1 cellular context compared by ENCODE assay signal in the genomic region with DNA sequence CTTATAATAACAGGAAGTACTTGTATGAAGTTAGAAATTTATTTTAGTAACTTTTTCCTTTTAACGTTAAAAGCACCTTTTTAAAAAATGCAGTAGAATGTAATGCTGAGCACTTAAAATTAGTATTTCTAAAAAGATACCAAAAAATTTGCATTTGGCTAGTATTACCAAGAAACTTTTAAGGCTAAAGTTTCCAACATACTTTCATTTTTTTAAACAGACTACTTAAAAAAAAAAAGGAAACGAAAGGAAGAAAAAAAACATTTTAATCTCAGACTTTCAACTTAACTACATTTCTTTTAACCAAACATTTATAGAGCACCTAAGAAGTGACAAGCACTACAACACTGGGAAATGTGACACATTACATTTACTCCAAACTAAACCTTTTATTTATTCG.
TF ChIP-seq lines count a peak whose summit lies in the region.

No MANE protein-coding gene starts in this region.

TF ChIP-seq in IMR-90, 13 proteins besides CTCF, POLR2A, EP300 and RAD21:
- TF ChIP-seq, protein P1, sequence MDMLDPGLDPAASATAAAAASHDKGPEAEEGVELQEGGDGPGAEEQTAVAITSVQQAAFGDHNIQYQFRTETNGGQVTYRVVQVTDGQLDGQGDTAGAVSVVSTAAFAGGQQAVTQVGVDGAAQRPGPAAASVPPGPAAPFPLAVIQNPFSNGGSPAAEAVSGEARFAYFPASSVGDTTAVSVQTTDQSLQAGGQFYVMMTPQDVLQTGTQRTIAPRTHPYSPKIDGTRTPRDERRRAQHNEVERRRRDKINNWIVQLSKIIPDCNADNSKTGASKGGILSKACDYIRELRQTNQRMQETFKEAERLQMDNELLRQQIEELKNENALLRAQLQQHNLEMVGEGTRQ (IDR thresholded peaks at IDR 0.05; ENCODE audit: low read depth, low read length), result no peak
- no peak for TF ChIP-seq RFX5 (IDR thresholded peaks at IDR 0.05; ENCODE audit: low read depth, low read length)
- TF ChIP-seq BHLHE40 (IDR thresholded peaks at IDR 0.05; ENCODE audit: low read depth, low read length), result no peak
- TF ChIP-seq CEBPB (IDR thresholded peaks at IDR 0.05; ENCODE audit: low read depth, low read length), result no peak
- TF ChIP-seq MXI1 (IDR thresholded peaks at IDR 0.05; ENCODE audit: borderline replicate concordance, low read depth, low read length), result no peak
- no peak for TF ChIP-seq MAFK (IDR thresholded peaks at IDR 0.05; ENCODE audit: low read depth, low read length)
- TF ChIP-seq, protein P2, sequence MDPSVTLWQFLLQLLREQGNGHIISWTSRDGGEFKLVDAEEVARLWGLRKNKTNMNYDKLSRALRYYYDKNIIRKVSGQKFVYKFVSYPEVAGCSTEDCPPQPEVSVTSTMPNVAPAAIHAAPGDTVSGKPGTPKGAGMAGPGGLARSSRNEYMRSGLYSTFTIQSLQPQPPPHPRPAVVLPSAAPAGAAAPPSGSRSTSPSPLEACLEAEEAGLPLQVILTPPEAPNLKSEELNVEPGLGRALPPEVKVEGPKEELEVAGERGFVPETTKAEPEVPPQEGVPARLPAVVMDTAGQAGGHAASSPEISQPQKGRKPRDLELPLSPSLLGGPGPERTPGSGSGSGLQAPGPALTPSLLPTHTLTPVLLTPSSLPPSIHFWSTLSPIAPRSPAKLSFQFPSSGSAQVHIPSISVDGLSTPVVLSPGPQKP (IDR thresholded peaks at IDR 0.05; ENCODE audit: borderline replicate concordance, low read depth, low read length), result no peak
- no peak for TF ChIP-seq FOS (IDR thresholded peaks at IDR 0.05; ENCODE audit: low read depth, low read length)
- TF ChIP-seq CHD1 (IDR thresholded peaks at IDR 0.05; ENCODE audit: low read depth, low read length), result no peak
- no peak for TF ChIP-seq SMC3 (IDR thresholded peaks at IDR 0.05; ENCODE audit: low read depth, low read length)
- TF ChIP-seq NFE2L2 (IDR thresholded peaks at IDR 0.05; ENCODE audit: low read depth, low read length), result no peak
- no peak for TF ChIP-seq MAZ (IDR thresholded peaks at IDR 0.05; ENCODE audit: borderline replicate concordance, low read depth, low read length)
- TF ChIP-seq RCOR1 (IDR thresholded peaks at IDR 0.05; ENCODE audit: insufficient replicate concordance, low read length), result no peak
TF ChIP-seq in IMR-90: peak in this region for 0.
